ENCODE assay signal across 1 cellular context in genomic region chr6:87574237-87574636, GRCh38.
TF ChIP-seq lines count a peak whose summit lies in the region.

No MANE protein-coding gene starts in this region.

TF ChIP-seq in K562, 482 proteins besides CTCF, POLR2A, EP300 and RAD21 (continued from another document):
- TF ChIP-seq, protein P1, sequence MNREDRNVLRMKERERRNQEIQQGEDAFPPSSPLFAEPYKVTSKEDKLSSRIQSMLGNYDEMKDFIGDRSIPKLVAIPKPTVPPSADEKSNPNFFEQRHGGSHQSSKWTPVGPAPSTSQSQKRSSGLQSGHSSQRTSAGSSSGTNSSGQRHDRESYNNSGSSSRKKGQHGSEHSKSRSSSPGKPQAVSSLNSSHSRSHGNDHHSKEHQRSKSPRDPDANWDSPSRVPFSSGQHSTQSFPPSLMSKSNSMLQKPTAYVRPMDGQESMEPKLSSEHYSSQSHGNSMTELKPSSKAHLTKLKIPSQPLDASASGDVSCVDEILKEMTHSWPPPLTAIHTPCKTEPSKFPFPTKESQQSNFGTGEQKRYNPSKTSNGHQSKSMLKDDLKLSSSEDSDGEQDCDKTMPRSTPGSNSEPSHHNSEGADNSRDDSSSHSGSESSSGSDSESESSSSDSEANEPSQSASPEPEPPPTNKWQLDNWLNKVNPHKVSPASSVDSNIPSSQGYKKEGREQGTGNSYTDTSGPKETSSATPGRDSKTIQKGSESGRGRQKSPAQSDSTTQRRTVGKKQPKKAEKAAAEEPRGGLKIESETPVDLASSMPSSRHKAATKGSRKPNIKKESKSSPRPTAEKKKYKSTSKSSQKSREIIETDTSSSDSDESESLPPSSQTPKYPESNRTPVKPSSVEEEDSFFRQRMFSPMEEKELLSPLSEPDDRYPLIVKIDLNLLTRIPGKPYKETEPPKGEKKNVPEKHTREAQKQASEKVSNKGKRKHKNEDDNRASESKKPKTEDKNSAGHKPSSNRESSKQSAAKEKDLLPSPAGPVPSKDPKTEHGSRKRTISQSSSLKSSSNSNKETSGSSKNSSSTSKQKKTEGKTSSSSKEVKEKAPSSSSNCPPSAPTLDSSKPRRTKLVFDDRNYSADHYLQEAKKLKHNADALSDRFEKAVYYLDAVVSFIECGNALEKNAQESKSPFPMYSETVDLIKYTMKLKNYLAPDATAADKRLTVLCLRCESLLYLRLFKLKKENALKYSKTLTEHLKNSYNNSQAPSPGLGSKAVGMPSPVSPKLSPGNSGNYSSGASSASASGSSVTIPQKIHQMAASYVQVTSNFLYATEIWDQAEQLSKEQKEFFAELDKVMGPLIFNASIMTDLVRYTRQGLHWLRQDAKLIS (CRISPR knock-in tag; IDR thresholded peaks at IDR 0.05): no peak
- TF ChIP-seq HOXB6 (CRISPR knock-in tag; IDR thresholded peaks at IDR 0.05; ENCODE audit: borderline replicate concordance) (no peak), SETDB1 (IDR thresholded peaks at IDR 0.05; ENCODE audit: low read length) (no peak), FIP1L1 (IDR thresholded peaks at IDR 0.05; ENCODE audit: low read depth, low read length, poor library complexity, severe bottlenecking) (no peak), TCFL5 (CRISPR knock-in tag; conservative IDR thresholded peaks at IDR 0.05) (no peak), DIDO1 (tag; IDR thresholded peaks at IDR 0.05; ENCODE audit: low read depth) (no peak), ZKSCAN1 (IDR thresholded peaks at IDR 0.05; ENCODE audit: low read depth, low read length) (no peak)
- TF ChIP-seq, protein P2, sequence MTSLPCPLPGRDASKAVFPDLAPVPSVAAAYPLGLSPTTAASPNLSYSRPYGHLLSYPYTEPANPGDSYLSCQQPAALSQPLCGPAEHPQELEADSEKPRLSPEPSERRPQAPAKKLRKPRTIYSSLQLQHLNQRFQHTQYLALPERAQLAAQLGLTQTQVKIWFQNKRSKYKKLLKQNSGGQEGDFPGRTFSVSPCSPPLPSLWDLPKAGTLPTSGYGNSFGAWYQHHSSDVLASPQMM (CRISPR knock-in tag; IDR thresholded peaks at IDR 0.05): no peak
